1 cellular context compared by ENCODE assay signal in genomic region chr11:118212131-118212725, GRCh38.
TF ChIP-seq lines count a peak whose summit lies in the region.

No MANE protein-coding gene starts in this region.

TF ChIP-seq in HepG2, 621 proteins besides CTCF, POLR2A, EP300 and RAD21 (continued from another document and continues in another):
- TF ChIP-seq MED8 (CRISPR knock-in tag; IDR thresholded peaks at IDR 0.05; ENCODE audit: insufficient replicate concordance) (peak; percentile 94), MAFF (IDR thresholded peaks at IDR 0.05; ENCODE audit: low read depth, low read length) (0 out of 2 replicates have a peak, but pooled peaks have one; percentile 35), ZHX1 (CRISPR knock-in tag; IDR thresholded peaks at IDR 0.05; ENCODE audit: low read depth) (peak; percentile 80; the same call in 1 of the 2 replicates), LCORL (IDR thresholded peaks at IDR 0.05) (no peak), LCORL (CRISPR knock-in tag; IDR thresholded peaks at IDR 0.05) (peak; percentile 94), STAT6 (CRISPR knock-in tag; IDR thresholded peaks at IDR 0.05; ENCODE audit: borderline replicate concordance) (peak; percentile 60; the same call in 1 of the 2 replicates), HOXA3 (CRISPR knock-in tag; IDR thresholded peaks at IDR 0.05) (peak; percentile 75), PAF1 (CRISPR knock-in tag; IDR thresholded peaks at IDR 0.05) (no peak), TFDP2 (CRISPR knock-in tag; IDR thresholded peaks at IDR 0.05) (peak; percentile 62), ZNF24 (IDR thresholded peaks at IDR 0.05) (no peak), PPARG (CRISPR knock-in tag; conservative IDR thresholded peaks at IDR 0.05) (peak; percentile 74; the same call in 1 of the 2 replicates), ZNF770 (CRISPR knock-in tag; IDR thresholded peaks at IDR 0.05) (no peak), ZNF253 (CRISPR knock-in tag; IDR thresholded peaks at IDR 0.05; ENCODE audit: borderline replicate concordance) (0 out of 2 replicates have a peak, but pooled peaks have one; percentile 30), ZBTB20 (CRISPR knock-in tag; IDR thresholded peaks at IDR 0.05; ENCODE audit: borderline replicate concordance, low read depth) (peak; percentile 96), TIGD3 (CRISPR knock-in tag; IDR thresholded peaks at IDR 0.05; ENCODE audit: borderline replicate concordance) (no peak), PHB2 (IDR thresholded peaks at IDR 0.05; ENCODE audit: partially characterized antibody) (no peak), SOX5 (CRISPR knock-in tag; IDR thresholded peaks at IDR 0.05; ENCODE audit: borderline replicate concordance) (peak; percentile 88), SSRP1 (CRISPR knock-in tag; IDR thresholded peaks at IDR 0.05) (no peak), ZNF841 (CRISPR knock-in tag; IDR thresholded peaks at IDR 0.05; ENCODE audit: borderline replicate concordance) (peak; percentile 55; the same call in 1 of the 2 replicates), GRHL1 (CRISPR knock-in tag; conservative IDR thresholded peaks at IDR 0.05) (no peak), NFIB (CRISPR knock-in tag; IDR thresholded peaks at IDR 0.05; ENCODE audit: borderline replicate concordance) (no peak), ZSCAN9 (CRISPR knock-in tag; IDR thresholded peaks at IDR 0.05; ENCODE audit: borderline replicate concordance) (no peak), ZNF75D (CRISPR knock-in tag; IDR thresholded peaks at IDR 0.05; ENCODE audit: borderline replicate concordance) (no peak), SMAD9 (CRISPR knock-in tag; IDR thresholded peaks at IDR 0.05) (no peak), ZFX (CRISPR knock-in tag; IDR thresholded peaks at IDR 0.05; ENCODE audit: low read depth) (peak; percentile 74), ZNF7 (CRISPR knock-in tag; IDR thresholded peaks at IDR 0.05) (0 out of 2 replicates have a peak, but pooled peaks have one; percentile 45), SP2 (CRISPR knock-in tag; IDR thresholded peaks at IDR 0.05) (no peak), ZNF432 (CRISPR knock-in tag; IDR thresholded peaks at IDR 0.05; ENCODE audit: borderline replicate concordance) (no peak), NFYC (CRISPR knock-in tag; IDR thresholded peaks at IDR 0.05) (no peak; the same call in 1 of the 2 replicates), POLR2G (IDR thresholded peaks at IDR 0.05; ENCODE audit: low read depth, low read length) (0 out of 2 replicates have a peak, but pooled peaks have one; percentile 24), ZNF607 (CRISPR knock-in tag; IDR thresholded peaks at IDR 0.05; ENCODE audit: borderline replicate concordance) (no peak), NCOR1 (IDR thresholded peaks at IDR 0.05; ENCODE audit: borderline replicate concordance, low read length) (peak; percentile 91), SYNCRIP (IDR thresholded peaks at IDR 0.05; ENCODE audit: insufficient read depth, low read depth, low read length) (no peak), ZNF710 (CRISPR knock-in tag; IDR thresholded peaks at IDR 0.05; ENCODE audit: borderline replicate concordance) (peak; percentile 77; the same call in 1 of the 2 replicates), MTF1 (CRISPR knock-in tag; IDR thresholded peaks at IDR 0.05) (no peak), ZFP90 (CRISPR knock-in tag; IDR thresholded peaks at IDR 0.05; ENCODE audit: borderline replicate concordance) (peak; percentile 43; the same call in 1 of the 2 replicates), ZNF331 (CRISPR knock-in tag; IDR thresholded peaks at IDR 0.05) (peak; percentile 89), ARID3A (IDR thresholded peaks at IDR 0.05; ENCODE audit: low read depth, low read length) (peak; percentile 80), ATF6 (CRISPR knock-in tag; conservative IDR thresholded peaks at IDR 0.05) (no peak), ETV5 (CRISPR knock-in tag; IDR thresholded peaks at IDR 0.05; ENCODE audit: borderline replicate concordance) (peak; percentile 91), ZNF674 (CRISPR knock-in tag; IDR thresholded peaks at IDR 0.05; ENCODE audit: low read depth) (no peak), ZNF3 (CRISPR knock-in tag; IDR thresholded peaks at IDR 0.05) (no peak; the same call in 1 of the 2 replicates), ZBTB7A (CRISPR knock-in tag; IDR thresholded peaks at IDR 0.05) (peak; percentile 92; the same call in 1 of the 2 replicates), KLF12 (CRISPR knock-in tag; IDR thresholded peaks at IDR 0.05; ENCODE audit: borderline replicate concordance) (peak; percentile 39; the same call in 1 of the 2 replicates), ATF3 (CRISPR knock-in tag; IDR thresholded peaks at IDR 0.05) (peak; percentile 85), ZFP36L1 (CRISPR knock-in tag; IDR thresholded peaks at IDR 0.05) (peak; percentile 33; the same call in 1 of the 2 replicates), FOXA3 (CRISPR knock-in tag; IDR thresholded peaks at IDR 0.05) (peak; percentile 82), PHF20 (CRISPR knock-in tag; IDR thresholded peaks at IDR 0.05) (no peak)
